Comparison of ENCODE assay signal across 8 cellular contexts in the genomic region with DNA sequence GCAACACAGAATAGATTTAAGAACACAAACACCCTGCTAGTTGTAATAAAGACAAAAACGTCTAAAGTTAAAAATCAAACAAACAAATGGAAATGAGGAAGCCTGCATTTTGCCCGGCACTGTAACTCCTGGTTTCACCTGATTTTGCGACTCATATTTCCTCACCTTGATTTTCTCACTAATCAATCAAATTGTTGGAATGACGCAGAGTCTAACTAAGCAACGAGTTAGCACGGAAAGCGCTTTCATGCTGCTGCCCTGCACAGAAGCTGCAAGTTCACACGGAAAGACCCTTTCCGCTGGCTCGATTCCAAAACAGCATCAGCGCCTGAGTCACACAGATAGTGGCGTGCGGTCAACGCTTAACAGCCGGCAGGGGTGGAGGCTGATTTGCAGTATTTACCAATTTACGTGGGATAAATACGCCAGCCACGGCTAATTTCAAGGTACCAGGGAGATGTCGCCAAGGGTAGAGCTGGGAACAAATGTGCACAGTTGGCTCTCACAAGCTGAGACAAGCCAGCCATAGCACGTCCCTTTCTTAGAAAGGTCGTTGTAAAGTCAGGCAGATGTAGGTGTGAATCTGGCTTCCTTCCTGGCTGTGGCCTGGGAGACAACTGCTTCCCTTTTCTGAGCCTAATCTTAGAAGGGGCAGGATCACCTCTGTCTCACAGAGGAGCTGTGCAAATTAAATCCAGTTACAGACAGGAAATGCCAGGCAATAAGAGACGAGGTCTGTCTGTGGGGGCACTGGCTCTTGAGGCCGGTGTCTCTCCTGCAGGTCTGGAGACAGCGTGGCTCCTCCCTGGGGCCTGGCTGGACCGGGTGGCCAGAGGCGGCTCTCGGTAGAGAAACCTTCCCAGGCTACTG.
A peak's percentile ranks its signal among the peaks of the same experiment; 100 is the strongest.
DNase-seq lines count a peak whose midpoint lies in the region; ATAC-seq and TF ChIP-seq lines count a peak whose summit lies in the region.

No MANE protein-coding gene starts in this region.

- peaks cover 11% of the 10 kb centered on the region for H3K4me1 ChIP-seq in mammary epithelial cell (ENCODE audit: insufficient read depth, low read length)

- H2AFZ ChIP-seq in mammary epithelial cell (ENCODE audit: low read depth, low read length) = no peak overlapping the region

- H3K27ac ChIP-seq in mammary epithelial cell (ENCODE audit: insufficient read depth, low read depth, low read length) = no peak overlapping the region

- POLR2A ChIA-PET in WTC11 (lab: Charles Lee) = interaction anchor here (0.6 kb wide), 1 partner anchor 87 kb away, joined by 4 read pairs; no protein-coding TSS in a partner anchor

- DNase-seq in CMK (ENCODE audit: low read depth) (peak; percentile 95), LoVo (ENCODE audit: low spot score) (peak; percentile 28), WTC11 (ENCODE audit: low spot score) (no peak), mammary epithelial cell (peak; percentile 79), medulla oblongata (ENCODE audit: extremely low spot score) (peak; percentile 12), NCI-H446 (lab: John Stamatoyannopoulos, UW) (no peak)
- peak; percentile 70 to 76 for DNase-seq in stimulated activated CD8-positive, alpha-beta memory T cell treated with anti-CD3 and anti-CD28 coated beads, Interleukin-7, amount 100 ng/mL, for 1 hour (ENCODE audit: low read depth in 2 of 2)

- intact Hi-C loops in mammary epithelial cell (cut with micrococcal nuclease) = no loop called here

- no peak overlapping the region for H3K4me3 ChIP-seq in mammary epithelial cell (replicated peaks in 1 of 3; ENCODE audit: insufficient read depth in 1 of 3, low read depth in 2 of 3, low read length in 3 of 3)

- no peaks in the 10 kb centered on the region for H3K27me3 Mint-ChIP-seq in WTC11 (ENCODE audit: low read depth)

- dilution Hi-C loops in mammary epithelial cell (cut with HindIII; ENCODE audit: low sequenced_read_pairs) = no loop called here

- ATAC-seq in GM21515 (IDR thresholded peaks at IDR 0.05; ENCODE audit: unreplicated experiment) (peak; percentile 56), WTC11 (no peak)

- H3K9ac ChIP-seq in mammary epithelial cell (ENCODE audit: insufficient read depth, low read length) = no peak overlapping the region

- 11% methylated on average over 22 of the region's 27 CpGs for WGBS in mammary epithelial cell (ENCODE audit: low coverage, missing lambda C conversion rate)

- H3K36me3 ChIP-seq in mammary epithelial cell (ENCODE audit: insufficient read depth, low read length) = no peaks in the 10 kb centered on the region

- peaks cover 7% of the 10 kb centered on the region; the same call in 1 of the 2 replicates for H3K4me1 Mint-ChIP-seq in WTC11

- CTCF ChIA-PET in WTC11 (lab: Charles Lee) (interaction anchor here (1.0 to 2.7 kb wide), 4 partner anchors 9 to 83 kb away, joined by 3 to 18 read pairs (median 8); no protein-coding TSS in a partner anchor), mammary epithelial cell (lab: Charles Lee; ENCODE audit: low non-redundant PET) (interaction anchor here (0.5 kb wide), 1 partner anchor 729 kb away, joined by 3 read pairs; no protein-coding TSS in a partner anchor)

- H3K79me2 ChIP-seq in mammary epithelial cell (ENCODE audit: insufficient read depth, low read length) = no peaks in the 10 kb centered on the region

- peaks cover 6% of the 10 kb centered on the region for H3K27me3 ChIP-seq in mammary epithelial cell (ENCODE audit: insufficient read depth, low read length)

- H3K9me3 Mint-ChIP-seq in WTC11 = no peaks in the 10 kb centered on the region

- BruUV-seq in mammary epithelial cell (replicated peaks; lab: Mats Ljungman, UMichigan) = no TSS peak

- H3K4me2 ChIP-seq in mammary epithelial cell (ENCODE audit: insufficient read depth, low read depth, low read length) = peak overlapping the region; percentile 56

- H3K27ac Mint-ChIP-seq in WTC11 = peak overlapping the region; percentile 5; the same call in 1 of the 2 replicates

- H3K9me3 ChIP-seq in mammary epithelial cell (replicated peaks; ENCODE audit: insufficient read depth, low read length) = no peaks in the 10 kb centered on the region

- no peak for TF ChIP-seq CTCF in WTC11 (IDR thresholded peaks at IDR 0.05)
- no peak for TF ChIP-seq CTCF in mammary epithelial cell (conservative IDR thresholded peaks at IDR 0.05 in 1 of 2, IDR thresholded peaks at IDR 0.05 in 1 of 2; ENCODE audit: extremely low read depth in 1 of 2, insufficient read depth in 1 of 2, low read depth in 1 of 2, low read length in 2 of 2)

- no peak overlapping the region for H3K4me3 Mint-ChIP-seq in WTC11

- H3K36me3 Mint-ChIP-seq in WTC11 = no peaks in the 10 kb centered on the region

- in situ Hi-C loops in mammary epithelial cell (cut with MboI; ENCODE audit: low sequenced_read_pairs in 2 of 2) = no loop called here

- H4K20me1 ChIP-seq in mammary epithelial cell (ENCODE audit: insufficient read depth, low read length) = no peaks in the 10 kb centered on the region

TF ChIP-seq in WTC11, 78 proteins besides CTCF, POLR2A, EP300 and RAD21:
- TF ChIP-seq GABPB1 (CRISPR knock-in tag; IDR thresholded peaks at IDR 0.05) (no peak), ZNF416 (CRISPR knock-in tag; IDR thresholded peaks at IDR 0.05) (no peak), ZNF232 (CRISPR knock-in tag; IDR thresholded peaks at IDR 0.05) (no peak)
- TF ChIP-seq, protein P1, sequence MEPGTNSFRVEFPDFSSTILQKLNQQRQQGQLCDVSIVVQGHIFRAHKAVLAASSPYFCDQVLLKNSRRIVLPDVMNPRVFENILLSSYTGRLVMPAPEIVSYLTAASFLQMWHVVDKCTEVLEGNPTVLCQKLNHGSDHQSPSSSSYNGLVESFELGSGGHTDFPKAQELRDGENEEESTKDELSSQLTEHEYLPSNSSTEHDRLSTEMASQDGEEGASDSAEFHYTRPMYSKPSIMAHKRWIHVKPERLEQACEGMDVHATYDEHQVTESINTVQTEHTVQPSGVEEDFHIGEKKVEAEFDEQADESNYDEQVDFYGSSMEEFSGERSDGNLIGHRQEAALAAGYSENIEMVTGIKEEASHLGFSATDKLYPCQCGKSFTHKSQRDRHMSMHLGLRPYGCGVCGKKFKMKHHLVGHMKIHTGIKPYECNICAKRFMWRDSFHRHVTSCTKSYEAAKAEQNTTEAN (CRISPR knock-in tag; IDR thresholded peaks at IDR 0.05) = no peak

Comparison
In these comparisons a context has a peak if more than half of its experiments do, and no peak if none do; other contexts are left out.
1. DNase-seq: peak in CMK (single experiment), LoVo (single experiment), mammary epithelial cell (single experiment), medulla oblongata (single experiment) and stimulated activated CD8-positive, alpha-beta memory T cell treated with anti-CD3 and anti-CD28 coated beads, Interleukin-7, amount 100 ng/mL, for 1 hour (2 of 2); none in WTC11 (single experiment) and NCI-H446 (0 of 2).